In genomic region chr12:6772331-6772695, GRCh38 we compare ENCODE assay signal across 8 cellular contexts. TPM values are rescaled to one million over a fixed set of nuclear protein-coding genes. Genes with fewer than 3 reads are reported as not detected.
DNase-seq lines count a peak whose midpoint lies in the region; ATAC-seq and TF ChIP-seq lines count a peak whose summit lies in the region.

Gene LAG3 (plus strand): TSS chr12:6772520. CDS start chr12:6772853, 333 bp downstream.

- no peaks in the 10 kb centered on the region for H3K9me2 ChIP-seq in Karpas-422 (replicated peaks; ENCODE audit: insufficient read depth, low read length)

- H3K4me3 Mint-ChIP-seq in activated T-helper 2 cell treated with anti-CD3 and anti-CD28 coated beads, Interferon-gamma antibody, Interleukin-2, Interleukin-4, amounts not matched to agents 10 μg/mL and 5 μg/mL and 100 μg/mL, durations not matched to agents 14 hours and 24 hours and 36 hours (ENCODE audit: low read depth): peak within 1 kb of the TSS; percentile 81
- peak within 1 kb of the TSS; percentile 87 to 92 for H3K4me3 Mint-ChIP-seq in stimulated activated naive CD8-positive, alpha-beta T cell treated with anti-CD3 and anti-CD28 coated beads, Interleukin-15, amount 100 ng/mL, for 72 hours

- H3K9me3 ChIP-seq in Karpas-422 (ENCODE audit: low read length) (no peaks in the 10 kb centered on the region), mucosa of descending colon (no peaks in the 10 kb centered on the region)

- no peaks in the 10 kb centered on the region for H3K27me3 ChIP-seq in Karpas-422 (ENCODE audit: low read length)

- no peak within 1 kb of the TSS for H3K27ac ChIP-seq in Karpas-422 (ENCODE audit: low read length)

- no peaks in the 10 kb centered on the region for H3K9me3 Mint-ChIP-seq in activated T-helper 2 cell treated with anti-CD3 and anti-CD28 coated beads, Interferon-gamma antibody, Interleukin-2, Interleukin-4, amounts not matched to agents 10 μg/mL and 5 μg/mL and 100 μg/mL, durations not matched to agents 14 hours and 24 hours and 36 hours
- no peaks in the 10 kb centered on the region for H3K9me3 Mint-ChIP-seq in stimulated activated naive CD8-positive, alpha-beta T cell treated with anti-CD3 and anti-CD28 coated beads, Interleukin-15, amount 100 ng/mL, for 72 hours

- H3K4me1 Mint-ChIP-seq in activated T-helper 2 cell treated with anti-CD3 and anti-CD28 coated beads, Interferon-gamma antibody, Interleukin-2, Interleukin-4, amounts not matched to agents 10 μg/mL and 5 μg/mL and 100 μg/mL, durations not matched to agents 14 hours and 24 hours and 36 hours (ENCODE audit: low read depth): peaks cover 66% of the 10 kb centered on the region
- H3K4me1 Mint-ChIP-seq in stimulated activated naive CD8-positive, alpha-beta T cell treated with anti-CD3 and anti-CD28 coated beads, Interleukin-15, amount 100 ng/mL, for 72 hours: peaks cover 93% of the 10 kb centered on the region

- no peaks in the 10 kb centered on the region for H3K27me3 Mint-ChIP-seq in activated T-helper 2 cell treated with anti-CD3 and anti-CD28 coated beads, Interferon-gamma antibody, Interleukin-2, Interleukin-4, amounts not matched to agents 10 μg/mL and 5 μg/mL and 100 μg/mL, durations not matched to agents 14 hours and 24 hours and 36 hours (ENCODE audit: low read depth)
- peaks cover 38% of the 10 kb centered on the region for H3K27me3 Mint-ChIP-seq in stimulated activated naive CD8-positive, alpha-beta T cell treated with anti-CD3 and anti-CD28 coated beads, Interleukin-15, amount 100 ng/mL, for 72 hours

- intact Hi-C loops in activated T-helper 2 cell treated with anti-CD3 and anti-CD28 coated beads, Interferon-gamma antibody, Interleukin-2, Interleukin-4, amounts not matched to agents 10 μg/mL and 5 μg/mL and 100 μg/mL, durations not matched to agents 14 hours and 24 hours and 36 hours (cut with micrococcal nuclease): loop anchor here (1.0 to 5.0 kb wide), 3 partner anchors 8 to 50 kb away; partner anchors contain the start of gene COPS7A
- intact Hi-C loops in mucosa of descending colon (cut with DNase I, micrococcal nuclease): no loop called here

- DNase-seq in Karpas-422 (no peak), mucosa of descending colon (peak in 1 of 3 donors; percentile 70), DMS 273 treated with DMSO at 0.1 percent for 48 hours (lab: John Stamatoyannopoulos, UW) (no peak), DMS53 (lab: John Stamatoyannopoulos, UW) (no peak), ecto neural progenitor cell (ENCODE audit: low spot score) (no peak)
- DNase-seq in activated T-helper 2 cell treated with anti-CD3 and anti-CD28 coated beads, Interferon-gamma antibody, Interleukin-2, Interleukin-4, amounts not matched to agents 10 μg/mL and 5 μg/mL and 100 μg/mL, durations not matched to agents 14 hours and 24 hours and 36 hours (ENCODE audit: low spot score): no peak
- peak in 1 of 2 donors; percentile 63 for DNase-seq in stimulated activated naive CD8-positive, alpha-beta T cell treated with anti-CD3 and anti-CD28 coated beads, Interleukin-15, amount 100 ng/mL, for 72 hours
- no peak for DNase-seq in central memory CD4-positive, alpha-beta T cell

- H3K27ac Mint-ChIP-seq in activated T-helper 2 cell treated with anti-CD3 and anti-CD28 coated beads, Interferon-gamma antibody, Interleukin-2, Interleukin-4, amounts not matched to agents 10 μg/mL and 5 μg/mL and 100 μg/mL, durations not matched to agents 14 hours and 24 hours and 36 hours: peak within 1 kb of the TSS; percentile 90
- peak within 1 kb of the TSS; percentile 89 to 93 for H3K27ac Mint-ChIP-seq in stimulated activated naive CD8-positive, alpha-beta T cell treated with anti-CD3 and anti-CD28 coated beads, Interleukin-15, amount 100 ng/mL, for 72 hours

- no peak for TF ChIP-seq CTCF in mucosa of descending colon (IDR thresholded peaks at IDR 0.05)

- H3K36me3 ChIP-seq in Karpas-422 (ENCODE audit: insufficient read depth, low read length): no peaks in the 10 kb centered on the region
- H3K36me3 ChIP-seq in mucosa of descending colon (ENCODE audit: low read depth): no peaks in the 10 kb centered on the region

- ATAC-seq in mucosa of descending colon: peak; percentile 4
- peak; percentile 29 for ATAC-seq in stimulated activated naive CD8-positive, alpha-beta T cell treated with anti-CD3 and anti-CD28 coated beads, Interleukin-15, amount 100 ng/mL, for 72 hours

- no peak within 1 kb of the TSS for H3K4me2 ChIP-seq in Karpas-422 (ENCODE audit: low read depth, low read length, poor library complexity, severe bottlenecking)

- no peak within 1 kb of the TSS for H2AFZ ChIP-seq in Karpas-422 (ENCODE audit: low read length)

- H4K20me1 ChIP-seq in Karpas-422 (ENCODE audit: insufficient read depth, low read depth, low read length): no peaks in the 10 kb centered on the region

- H3K79me2 ChIP-seq in Karpas-422 (ENCODE audit: low read length): no peaks in the 10 kb centered on the region

- H3K36me3 Mint-ChIP-seq in activated T-helper 2 cell treated with anti-CD3 and anti-CD28 coated beads, Interferon-gamma antibody, Interleukin-2, Interleukin-4, amounts not matched to agents 10 μg/mL and 5 μg/mL and 100 μg/mL, durations not matched to agents 14 hours and 24 hours and 36 hours (ENCODE audit: low read depth): peaks cover 80% of the 10 kb centered on the region

- H3K4me3 ChIP-seq in Karpas-422 (ENCODE audit: low read length) (no peak within 1 kb of the TSS), mucosa of descending colon (no peak within 1 kb of the TSS)

- H3K4me1 ChIP-seq in Karpas-422 (ENCODE audit: low read length) (peaks cover 14% of the 10 kb centered on the region), mucosa of descending colon (ENCODE audit: low read depth) (peaks cover 25% of the 10 kb centered on the region)

- H3K9ac ChIP-seq in Karpas-422 (ENCODE audit: low read length): peak within 1 kb of the TSS; percentile 35; the same call in 1 of the 2 replicates

RNA-seq across cellular contexts. Expression of gene LAG3, which starts in this region (rescaled TPM):
- total RNA-seq in Karpas-422 (2014; rRNA removed; shearing (Covaris generic); ENCODE audit: low replicate concordance): 0.22 and 0.32 TPM in 2 replicates
- 215 and 223 TPM in 2 replicates for total RNA-seq in activated T-helper 2 cell treated with anti-CD3 and anti-CD28 coated beads, Interferon-gamma antibody, Interleukin-2, Interleukin-4, amounts not matched to agents 10 μg/mL and 5 μg/mL and 100 μg/mL, durations not matched to agents 14 hours and 24 hours and 36 hours
- 1 to 10 TPM; 1.8 to 4.7 (median 2.1) TPM for total RNA-seq in mucosa of descending colon

Comparison
In these comparisons a context has a peak if more than half of its experiments do, and no peak if none do; other contexts are left out.
1. RNA of gene LAG3 (total RNA-seq): 215 to 223 TPM in activated T-helper 2 cell treated with anti-CD3 and anti-CD28 coated beads, Interferon-gamma antibody, Interleukin-2, Interleukin-4, amounts not matched to agents 10 μg/mL and 5 μg/mL and 100 μg/mL, durations not matched to agents 14 hours and 24 hours and 36 hours; 1.8 to 4.7 TPM in mucosa of descending colon and 0.22 to 0.32 TPM in Karpas-422; every median in the first group is over 10 times any median in the second.